ENCODE assay signal across 20 cellular contexts in genomic region chr18:12911928-12912703, GRCh38. TPM values are rescaled to one million over a fixed set of nuclear protein-coding genes. Genes with fewer than 3 reads are reported as not detected.
DNase-seq lines count a peak whose midpoint lies in the region; ATAC-seq, FAIRE-seq and TF ChIP-seq lines count a peak whose summit lies in the region.
"Had no signal": no experiment of that assay in that cellular context is flagged by ENCODE, and none has a peak within 500 bp of the region (broad histone marks: within the 10 kb centered on the region; RNA-seq: fewer than 3 reads in every experiment).

No MANE protein-coding gene starts in this region.

- no peak for FAIRE-seq in endothelial cell of umbilical vein (lab: Jason Lieb, UNC)
- FAIRE-seq: GM19239, K562 had no signal

- H3K27ac ChIP-seq in endothelial cell of umbilical vein (ENCODE audit: insufficient read depth, low read depth, low read length), result no peak overlapping the region
- H3K27ac ChIP-seq in lower lobe of right lung, result no peak overlapping the region
- no peak overlapping the region for H3K27ac ChIP-seq in subcutaneous abdominal adipose tissue (ENCODE audit: low read depth, low read length)
- H3K27ac ChIP-seq: cardiac muscle cell, neural progenitor cell, tibial nerve had no signal

- intact Hi-C loops in activated B cell treated with CpG ODN at 0.5 μM for 24 hours (cut with micrococcal nuclease), result loop anchor here (1.0 to 2.0 kb wide), 2 partner anchors 25 to 35 kb away; no protein-coding TSS in a partner anchor
- intact Hi-C loops in endothelial cell of umbilical vein (cut with micrococcal nuclease), result no loop called here
- intact Hi-C loops in lower lobe of right lung (cut with DNase I), result no loop called here
- intact Hi-C loops in left colon (cut with DNase I, micrococcal nuclease), result no loop called here

- H3K9me1 ChIP-seq in endothelial cell of umbilical vein (replicated peaks; ENCODE audit: control insufficient read depth, extremely low read depth, insufficient read depth, low read length), result no peaks in the 10 kb centered on the region

- H3K36me3 ChIP-seq in endothelial cell of umbilical vein (ENCODE audit: control insufficient read depth in 2 of 2, extremely low read depth in 1 of 2, insufficient read depth in 2 of 2, low read length in 2 of 2), result no peaks in the 10 kb centered on the region
- H3K36me3 ChIP-seq in lower lobe of right lung, result no peaks in the 10 kb centered on the region
- no peaks in the 10 kb centered on the region for H3K36me3 ChIP-seq in subcutaneous abdominal adipose tissue (ENCODE audit: control insufficient read depth in 5 of 5, insufficient read depth in 5 of 5, low read length in 5 of 5)
- H3K36me3 ChIP-seq: cardiac muscle cell, neural progenitor cell, sigmoid colon, tibial nerve had no signal

- peaks cover 16 to 39% of the 10 kb centered on the region in 2 experiments for H3K27me3 ChIP-seq in endothelial cell of umbilical vein (ENCODE audit: control insufficient read depth in 2 of 2, insufficient read depth in 2 of 2, low read length in 2 of 2)
- H3K27me3 ChIP-seq in lower lobe of right lung (ENCODE audit: low read depth), result peaks cover 15% of the 10 kb centered on the region
- peaks cover 2 to 11% (median 6%) of the 10 kb centered on the region in 5 donors for H3K27me3 ChIP-seq in subcutaneous abdominal adipose tissue (ENCODE audit: control insufficient read depth in 5 of 5, insufficient read depth in 4 of 5, low read length in 5 of 5)
- H3K27me3 ChIP-seq: cardiac muscle cell had no signal

- CTCF ChIA-PET in activated B cell treated with CpG ODN at 0.5 μM for 24 hours (lab: Charles Lee) (interaction anchor here (1.1 kb wide), 1 partner anchor 19 kb away, joined by 3 read pairs; no protein-coding TSS in a partner anchor), endothelial cell of umbilical vein (lab: Charles Lee) (interaction anchor here (1.2 to 1.9 kb wide), 3 partner anchors 17 to 168 kb away, joined by 3 to 6 read pairs (median 6); no protein-coding TSS in a partner anchor)

- BruUV-seq in endothelial cell of umbilical vein (replicated peaks; lab: Mats Ljungman, UMichigan), result no TSS peak

- dilution Hi-C loops in endothelial cell of umbilical vein (cut with MboI; ENCODE audit: extremely low pct_ligation_motif_present, low sequenced_read_pairs), result no loop called here

- DNase-seq in activated B cell treated with CpG ODN at 0.5 μM for 24 hours, result no peak
- no peak for DNase-seq in endothelial cell of umbilical vein (ENCODE audit: low read depth, low spot score)
- no peak for DNase-seq in lower lobe of right lung
- DNase-seq in NCI-H2171 (lab: John Stamatoyannopoulos, UW), result no peak
- DNase-seq in left colon, result no peak
- no peak for DNase-seq in type B pancreatic cell (ENCODE audit: extremely low spot score, unreplicated experiment)
- DNase-seq: activated naive CD8-positive, alpha-beta T cell treated with anti-CD3 and anti-CD28 coated beads, Interleukin-2, amount 10 ng/mL, durations not matched to agents 7 days and 5 days; activated T-cell treated with anti-CD3 and anti-CD28 coated beads, Interleukin-2, amount 50 U/mL, for 1 hour; NCI-H2081 treated with DMSO at 0.1 percent for 48 hours; NCI-H526 treated with DMSO at 0.1 percent for 48 hours; PC-3; sigmoid colon had no signal

- H3K36me3 Mint-ChIP-seq in activated B cell treated with CpG ODN at 0.5 μM for 24 hours (ENCODE audit: low read depth) (no peaks in the 10 kb centered on the region), type B pancreatic cell (no peaks in the 10 kb centered on the region)

- no peaks in the 10 kb centered on the region for H3K9me3 ChIP-seq in endothelial cell of umbilical vein (replicated peaks; ENCODE audit: control insufficient read depth, insufficient read depth, low read length)
- no peaks in the 10 kb centered on the region for H3K9me3 ChIP-seq in lower lobe of right lung
- H3K9me3 ChIP-seq in subcutaneous abdominal adipose tissue (ENCODE audit: control insufficient read depth in 5 of 5, low read length in 5 of 5), result peaks cover 0 to 4% (median 3%) of the 10 kb centered on the region in 5 donors
- H3K9me3 ChIP-seq: sigmoid colon had no signal

- H3K9ac ChIP-seq in endothelial cell of umbilical vein (replicated peaks; ENCODE audit: extremely low read depth, insufficient read depth, low read length) (no peak overlapping the region), subcutaneous abdominal adipose tissue (ENCODE audit: low read length in 5 of 5) (peak overlapping the region in 1 of 5 donors; percentile 41)
- H3K9ac ChIP-seq: neural progenitor cell had no signal

- H3K4me1 Mint-ChIP-seq in activated B cell treated with CpG ODN at 0.5 μM for 24 hours, result peaks cover 4% of the 10 kb centered on the region
- no peaks in the 10 kb centered on the region for H3K4me1 Mint-ChIP-seq in type B pancreatic cell (ENCODE audit: unreplicated experiment)
- H3K4me1 Mint-ChIP-seq: neural progenitor cell had no signal

- H3K9me3 Mint-ChIP-seq in activated B cell treated with CpG ODN at 0.5 μM for 24 hours (peaks cover 2% of the 10 kb centered on the region), type B pancreatic cell (peaks cover 10% of the 10 kb centered on the region)

- no peak for TF ChIP-seq POLR2A in endothelial cell of umbilical vein (IDR thresholded peaks at IDR 0.05; ENCODE audit: low read depth, low read length)

- H3K4me3 Mint-ChIP-seq in activated B cell treated with CpG ODN at 0.5 μM for 24 hours (peak overlapping the region; percentile 78), type B pancreatic cell (no peak overlapping the region)
- H3K4me3 Mint-ChIP-seq: neural progenitor cell had no signal

- H3K4me2 ChIP-seq in endothelial cell of umbilical vein (ENCODE audit: insufficient read depth, low read length), result peak overlapping the region; percentile 22
- H3K4me2 ChIP-seq: neural progenitor cell had no signal

- H3K27me3 Mint-ChIP-seq in activated B cell treated with CpG ODN at 0.5 μM for 24 hours (peaks cover 4% of the 10 kb centered on the region), type B pancreatic cell (peaks cover 12% of the 10 kb centered on the region)

- H3K4me3 ChIP-seq in endothelial cell of umbilical vein (replicated peaks in 1 of 3; ENCODE audit: insufficient read depth in 1 of 3, low read depth in 1 of 3, low read length in 3 of 3), result no peak overlapping the region
- peak overlapping the region; percentile 53 for H3K4me3 ChIP-seq in lower lobe of right lung
- H3K4me3 ChIP-seq in subcutaneous abdominal adipose tissue (ENCODE audit: low read depth in 1 of 5, low read length in 5 of 5), result peak overlapping the region in 4 of 5 donors; percentile 61 to 69 (median 66)
- H3K4me3 ChIP-seq: cardiac muscle cell, K562, neural progenitor cell had no signal

- H2AFZ ChIP-seq in endothelial cell of umbilical vein (ENCODE audit: low read depth, low read length), result peak overlapping the region; percentile 74
- H2AFZ ChIP-seq: neural progenitor cell had no signal

- H3K4me1 ChIP-seq in endothelial cell of umbilical vein (ENCODE audit: control insufficient read depth, extremely low read depth, insufficient read depth, low read length) (peaks cover 13% of the 10 kb centered on the region), lower lobe of right lung (peaks cover 14% of the 10 kb centered on the region), subcutaneous abdominal adipose tissue (ENCODE audit: control insufficient read depth in 5 of 5, insufficient read depth in 5 of 5, low read length in 5 of 5) (peaks cover 0 to 16% (median 13%) of the 10 kb centered on the region in 5 donors)

- ATAC-seq in activated B cell treated with CpG ODN at 0.5 μM for 24 hours (ENCODE audit: low read depth) (no peak), lower lobe of right lung (peak; percentile 43 to 62), HG03354 (IDR thresholded peaks at IDR 0.05; ENCODE audit: poor library complexity, severe bottlenecking, unreplicated experiment) (no peak), left colon (no peak)
- ATAC-seq: K562, PC-3, SK-N-SH treated with all-trans-retinoic acid at 6 μM for 48 hours had no signal

- TF ChIP-seq CTCF in activated B cell treated with CpG ODN at 0.5 μM for 24 hours (IDR thresholded peaks at IDR 0.05) (no peak), endothelial cell of umbilical vein (IDR thresholded peaks at IDR 0.05; ENCODE audit: extremely low read depth in 1 of 2, insufficient read depth in 1 of 2, low read depth in 1 of 2, low read length in 2 of 2) (no peak), lower lobe of right lung (IDR thresholded peaks at IDR 0.05) (no peak), type B pancreatic cell (conservative IDR thresholded peaks at IDR 0.05) (no peak)

- POLR2A ChIA-PET in activated B cell treated with CpG ODN at 0.5 μM for 24 hours (lab: Charles Lee) (interaction anchor here (0.6 to 2.2 kb wide), 2 partner anchors 28 to 183 kb away, joined by 3 to 14 read pairs; partner anchors contain the start of gene PTPN2), endothelial cell of umbilical vein (lab: Charles Lee) (interaction anchor here (0.6 kb wide), 1 partner anchor 83 kb away, joined by 5 read pairs; no protein-coding TSS in a partner anchor)

- no peak overlapping the region for H3K27ac Mint-ChIP-seq in activated B cell treated with CpG ODN at 0.5 μM for 24 hours
- H3K27ac Mint-ChIP-seq in type B pancreatic cell, result no peak overlapping the region
- H3K27ac Mint-ChIP-seq: neural progenitor cell had no signal

- no peaks in the 10 kb centered on the region for H3K79me2 ChIP-seq in endothelial cell of umbilical vein (ENCODE audit: control insufficient read depth, insufficient read depth, low read length)

- no peaks in the 10 kb centered on the region for H4K20me1 ChIP-seq in endothelial cell of umbilical vein (replicated peaks; ENCODE audit: control insufficient read depth, extremely low read depth, insufficient read depth, low read length)

RNA-seq across cellular contexts. Expression of gene PTPN2, which starts 28.1 kb away (rescaled TPM):
- 66.4 and 76.5 TPM in 2 replicates for total RNA-seq in activated B cell treated with CpG ODN at 0.5 μM for 24 hours
- total RNA-seq in endothelial cell of umbilical vein, result 20.9 and 21.7 TPM in 2 replicates
- 4.9 and 8.2 TPM in 2 replicates for polyA plus RNA-seq in endothelial cell of umbilical vein
- polyA plus RNA-seq in endothelial cell of umbilical vein (2011; cell fraction: cytosol; rRNA removed), result 10.4 and 10.5 TPM in 2 replicates
- 18.8 and 22.0 TPM in 2 replicates for polyA plus RNA-seq in endothelial cell of umbilical vein (2011; cell fraction: nucleus; rRNA removed)
- polyA plus RNA-seq in endothelial cell of umbilical vein (2012), result 12.2 and 19.3 TPM in 2 replicates
- 10.2 and 16.1 TPM in 2 replicates for polyA minus RNA-seq in endothelial cell of umbilical vein
- polyA minus RNA-seq in endothelial cell of umbilical vein (2011; cell fraction: cytosol; rRNA and poly(A)+ RNA removed), result 26.3 TPM
- 13.1 and 17.0 TPM in 2 replicates for polyA minus RNA-seq in endothelial cell of umbilical vein (2011; cell fraction: nucleus; rRNA and poly(A)+ RNA removed)
- 52.6 TPM for total RNA-seq in lower lobe of right lung
- 10 to 100 TPM; 34.0 to 35.4 TPM for total RNA-seq in left colon
- total RNA-seq in type B pancreatic cell (ENCODE audit: low replicate concordance), result 31.4 and 32.7 TPM in 2 replicates

RNA-seq across cellular contexts. Expression of gene SEH1L, which starts 35.7 kb away (rescaled TPM):
- total RNA-seq in activated B cell treated with CpG ODN at 0.5 μM for 24 hours, result 67.0 and 79.3 TPM in 2 replicates
- total RNA-seq in endothelial cell of umbilical vein, result 42.8 and 45.9 TPM in 2 replicates
- polyA plus RNA-seq in endothelial cell of umbilical vein, result 17.5 and 19.8 TPM in 2 replicates
- 26.5 and 28.1 TPM in 2 replicates for polyA plus RNA-seq in endothelial cell of umbilical vein (2011; cell fraction: cytosol; rRNA removed)
- 24.9 and 25.6 TPM in 2 replicates for polyA plus RNA-seq in endothelial cell of umbilical vein (2011; cell fraction: nucleus; rRNA removed)
- polyA plus RNA-seq in endothelial cell of umbilical vein (2012), result 14.5 and 21.5 TPM in 2 replicates
- 73.1 and 83.8 TPM in 2 replicates for polyA minus RNA-seq in endothelial cell of umbilical vein
- polyA minus RNA-seq in endothelial cell of umbilical vein (2011; cell fraction: cytosol; rRNA and poly(A)+ RNA removed), result 67.2 TPM
- polyA minus RNA-seq in endothelial cell of umbilical vein (2011; cell fraction: nucleus; rRNA and poly(A)+ RNA removed), result 19.4 and 28.9 TPM in 2 replicates
- total RNA-seq in lower lobe of right lung, result 34.8 TPM
- total RNA-seq in left colon, result 10 to 100 TPM; 31.3 to 44.1 TPM
- 38.8 and 39.1 TPM in 2 replicates for total RNA-seq in type B pancreatic cell (ENCODE audit: low replicate concordance)

Comparison
In these comparisons a context has a peak if more than half of its experiments do, and no peak if none do; other contexts are left out.
1. ATAC-seq: peak in lower lobe of right lung (2 of 2); none in activated B cell treated with CpG ODN at 0.5 μM for 24 hours (single experiment), HG03354 (single experiment) and left colon (single experiment).
2. H3K4me3 ChIP-seq: peak in lower lobe of right lung (single experiment) and subcutaneous abdominal adipose tissue (4 of 5); none in endothelial cell of umbilical vein (0 of 3).